ENCODE assay signal across 1 cellular context in the genomic region with DNA sequence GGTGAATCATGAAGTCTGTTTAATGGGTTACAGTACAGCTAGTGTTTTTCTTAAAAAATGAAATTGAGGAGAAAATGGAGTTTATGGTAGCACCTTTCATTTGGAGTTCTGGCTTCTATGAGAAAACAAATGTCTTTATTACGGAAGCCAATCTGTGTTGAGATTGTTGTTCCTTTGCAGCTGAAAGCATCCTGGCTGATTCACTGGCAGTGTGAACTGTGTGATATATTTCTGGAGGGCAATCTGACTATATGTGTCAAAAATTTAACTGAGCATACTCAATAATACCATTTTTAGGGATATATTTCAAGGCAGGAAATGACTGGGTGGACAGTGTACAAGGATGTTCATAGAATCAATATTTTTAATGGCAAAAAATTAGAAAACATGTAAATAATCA.
TF ChIP-seq lines count a peak whose summit lies in the region.

No MANE protein-coding gene starts in this region.

TF ChIP-seq in HCT116, 20 proteins besides CTCF, POLR2A, EP300 and RAD21 (continued from another document):
- TF ChIP-seq CEBPB (IDR thresholded peaks at IDR 0.05; ENCODE audit: low read depth): no peak
- TF ChIP-seq SP1 (IDR thresholded peaks at IDR 0.05; ENCODE audit: low read depth): no peak
- no peak for TF ChIP-seq EZH2 (IDR thresholded peaks at IDR 0.05)
- TF ChIP-seq TCF7L2 (IDR thresholded peaks at IDR 0.05; ENCODE audit: borderline replicate concordance, extremely low read depth, insufficient read depth, insufficient read length): no peak
